ENCODE assay signal across 13 cellular contexts in the genomic region with DNA sequence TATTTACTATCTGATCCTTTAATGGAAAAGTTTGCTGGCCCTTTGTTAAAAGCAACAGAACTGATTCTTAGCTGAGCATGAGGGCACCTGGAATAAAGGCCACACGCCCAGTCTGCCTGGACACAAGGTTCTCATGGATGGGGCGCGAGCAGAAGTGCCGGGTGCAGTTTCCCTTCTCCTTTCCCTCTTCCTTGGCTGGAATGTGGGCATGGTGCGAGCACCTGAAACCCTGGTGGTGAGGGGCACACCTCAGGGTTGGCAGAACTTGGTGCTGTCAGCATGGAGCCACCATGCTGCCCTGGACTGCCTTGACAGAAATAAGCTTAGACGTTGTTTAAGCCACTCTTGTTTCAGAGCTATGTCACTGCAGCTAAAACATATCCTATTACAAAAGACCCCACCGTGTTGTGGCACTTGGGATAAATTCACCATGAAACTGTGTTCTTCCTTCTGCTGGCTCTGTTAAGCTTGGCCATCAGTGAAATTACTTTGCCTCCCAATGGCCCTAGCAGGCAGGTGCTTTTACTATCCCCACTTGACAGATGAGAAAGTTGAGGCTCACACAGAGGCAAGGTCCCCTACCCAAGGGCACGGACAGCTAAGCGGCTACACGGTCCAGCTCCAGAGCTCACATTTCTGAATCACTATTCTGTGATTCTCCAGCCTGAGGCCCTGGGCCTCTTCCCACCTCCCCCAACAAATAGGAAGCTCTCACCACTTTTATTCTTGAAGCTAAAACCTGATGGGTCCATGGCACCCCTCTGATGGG.
A peak's percentile ranks its signal among the peaks of the same experiment; 100 is the strongest.
DNase-seq lines count a peak whose midpoint lies in the region; ATAC-seq and TF ChIP-seq lines count a peak whose summit lies in the region.
"Had no signal": no experiment of that assay in that cellular context is flagged by ENCODE, and none has a peak within 500 bp of the region (broad histone marks: within the 10 kb centered on the region; RNA-seq: fewer than 3 reads in every experiment).

No MANE protein-coding gene starts in this region.

- no peak overlapping the region for H3K4me3 ChIP-seq in coronary artery
- no peak overlapping the region for H3K4me3 ChIP-seq in tibial artery
- H3K4me3 ChIP-seq in gastrocnemius medialis = no peak overlapping the region
- H3K4me3 ChIP-seq: adrenal gland, esophagus squamous epithelium, tibial nerve had no signal

- ATAC-seq in activated T-cell treated with anti-CD3 and anti-CD28 coated beads, Interleukin-2, amount 50 U/mL, for 72 hours (replicated peaks in 1 of 2) = no peak
- peak; percentile 14 for ATAC-seq in HG03520 (IDR thresholded peaks at IDR 0.05; ENCODE audit: unreplicated experiment)
- no peak for ATAC-seq in gastrocnemius medialis

- no peak for TF ChIP-seq CTCF in coronary artery (IDR thresholded peaks at IDR 0.05)
- TF ChIP-seq CTCF in tibial artery (IDR thresholded peaks at IDR 0.05) = no peak
- TF ChIP-seq CTCF in gastrocnemius medialis (IDR thresholded peaks at IDR 0.05 in 4 of 5, conservative IDR thresholded peaks at IDR 0.05 in 1 of 5) = no peak

- no peaks in the 10 kb centered on the region for H3K27me3 ChIP-seq in tibial artery
- no peaks in the 10 kb centered on the region for H3K27me3 ChIP-seq in gastrocnemius medialis
- H3K27me3 ChIP-seq: adrenal gland, esophagus squamous epithelium, tibial nerve had no signal

- H3K27ac ChIP-seq in coronary artery (peak overlapping the region; percentile 40 to 47), tibial artery (peak overlapping the region; percentile 8 to 78), gastrocnemius medialis (no peak overlapping the region)
- H3K27ac ChIP-seq: adrenal gland, esophagus squamous epithelium, tibial nerve had no signal

- TF ChIP-seq POLR2A in gastrocnemius medialis (IDR thresholded peaks at IDR 0.05) = no peak

- H3K27ac Mint-ChIP-seq in activated T-cell treated with anti-CD3 and anti-CD28 coated beads, Interleukin-2, amount 50 U/mL, for 24 hours = peak overlapping the region; percentile 47
- H3K27ac Mint-ChIP-seq in activated T-cell treated with anti-CD3 and anti-CD28 coated beads, Interleukin-2, amount 50 U/mL, for 72 hours = no peak overlapping the region

- H3K36me3 ChIP-seq in tibial artery (no peaks in the 10 kb centered on the region), gastrocnemius medialis (no peaks in the 10 kb centered on the region)
- H3K36me3 ChIP-seq: adrenal gland, esophagus squamous epithelium had no signal

- no peaks in the 10 kb centered on the region for H3K27me3 Mint-ChIP-seq in activated T-cell treated with anti-CD3 and anti-CD28 coated beads, Interleukin-2, amount 50 U/mL, for 24 hours
- H3K27me3 Mint-ChIP-seq in activated T-cell treated with anti-CD3 and anti-CD28 coated beads, Interleukin-2, amount 50 U/mL, for 72 hours (ENCODE audit: low read depth) = no peaks in the 10 kb centered on the region

- no peaks in the 10 kb centered on the region for H3K9me3 Mint-ChIP-seq in activated T-cell treated with anti-CD3 and anti-CD28 coated beads, Interleukin-2, amount 50 U/mL, for 24 hours
- H3K9me3 Mint-ChIP-seq in activated T-cell treated with anti-CD3 and anti-CD28 coated beads, Interleukin-2, amount 50 U/mL, for 72 hours = no peaks in the 10 kb centered on the region

- peaks cover 47% of the 10 kb centered on the region for H3K36me3 Mint-ChIP-seq in activated T-cell treated with anti-CD3 and anti-CD28 coated beads, Interleukin-2, amount 50 U/mL, for 24 hours (ENCODE audit: low read depth)
- H3K36me3 Mint-ChIP-seq in activated T-cell treated with anti-CD3 and anti-CD28 coated beads, Interleukin-2, amount 50 U/mL, for 72 hours (ENCODE audit: insufficient read depth in 2 of 2) = peaks cover 8 to 24% of the 10 kb centered on the region in 2 donors

- H3K9me3 ChIP-seq in tibial artery = no peaks in the 10 kb centered on the region
- no peaks in the 10 kb centered on the region for H3K9me3 ChIP-seq in gastrocnemius medialis
- H3K9me3 ChIP-seq: adrenal gland, esophagus squamous epithelium, tibial nerve had no signal

- H3K4me1 ChIP-seq in tibial artery (peaks cover 0 to 48% (median 30%) of the 10 kb centered on the region in 4 donors), gastrocnemius medialis (peaks cover 0 to 8% of the 10 kb centered on the region in 2 donors)

- H3K4me1 Mint-ChIP-seq in activated T-cell treated with anti-CD3 and anti-CD28 coated beads, Interleukin-2, amount 50 U/mL, for 24 hours (ENCODE audit: low read depth) = peaks cover 63% of the 10 kb centered on the region
- peaks cover 48% of the 10 kb centered on the region for H3K4me1 Mint-ChIP-seq in activated T-cell treated with anti-CD3 and anti-CD28 coated beads, Interleukin-2, amount 50 U/mL, for 72 hours (ENCODE audit: low read depth)

- intact Hi-C loops in tibial artery (cut with DNase I; ENCODE audit: low total_unique reads) (no loop called here), gastrocnemius medialis (cut with DNase I; ENCODE audit: low total_unique reads) (no loop called here)

- H3K4me3 Mint-ChIP-seq in activated T-cell treated with anti-CD3 and anti-CD28 coated beads, Interleukin-2, amount 50 U/mL, for 24 hours = no peak overlapping the region
- H3K4me3 Mint-ChIP-seq in activated T-cell treated with anti-CD3 and anti-CD28 coated beads, Interleukin-2, amount 50 U/mL, for 72 hours = no peak overlapping the region

- in situ Hi-C loops in gastrocnemius medialis (cut with MboI; ENCODE audit: low sequenced_read_pairs in 4 of 4) = no loop called here

- no peak for DNase-seq in activated T-cell treated with anti-CD3 and anti-CD28 coated beads, Interleukin-2, amount 50 U/mL, for 24 hours
- DNase-seq in activated T-cell treated with anti-CD3 and anti-CD28 coated beads, Interleukin-2, amount 50 U/mL, for 72 hours = no peak
- DNase-seq in coronary artery (ENCODE audit: low spot score) = no peak
- DNase-seq in tibial artery = no peak
- DNase-seq in globus pallidus (ENCODE audit: low spot score) = no peak
- DNase-seq in gastrocnemius medialis = no peak
- DNase-seq in DMS53 (lab: John Stamatoyannopoulos, UW) = no peak
- DNase-seq: Calu3, esophagus squamous epithelium, small intestine had no signal

Comparison
In these comparisons a context has a peak if more than half of its experiments do, and no peak if none do; other contexts are left out.
1. H3K27ac ChIP-seq: peak in coronary artery (2 of 2) and tibial artery (2 of 2); none in gastrocnemius medialis (0 of 4).